Comparison of ENCODE assay signal across 1 cellular context in the genomic region with DNA sequence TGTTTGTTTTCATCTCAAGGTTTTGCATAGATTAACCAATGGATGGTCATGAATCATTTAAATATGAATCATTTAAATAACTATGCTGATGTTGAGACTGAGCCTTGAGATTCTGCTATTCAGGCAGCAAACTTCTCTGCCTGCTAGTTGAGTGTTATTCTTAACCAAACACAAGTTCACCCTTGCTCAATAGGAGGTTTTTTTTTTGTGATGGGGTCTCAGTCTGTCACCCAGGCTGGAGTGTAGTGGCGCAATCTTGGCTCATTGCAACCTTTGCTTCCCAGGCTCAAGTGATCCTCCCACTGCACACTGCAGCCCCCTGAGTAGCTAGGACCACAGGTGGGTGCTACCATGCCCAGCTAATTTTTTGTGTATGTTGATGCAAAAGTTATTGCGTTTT.
TF ChIP-seq lines count a peak whose summit lies in the region.

No MANE protein-coding gene starts in this region.

TF ChIP-seq in HepG2, 621 proteins besides CTCF, POLR2A, EP300 and RAD21 (continued from another document and continues in another):
- TF ChIP-seq, protein P1, sequence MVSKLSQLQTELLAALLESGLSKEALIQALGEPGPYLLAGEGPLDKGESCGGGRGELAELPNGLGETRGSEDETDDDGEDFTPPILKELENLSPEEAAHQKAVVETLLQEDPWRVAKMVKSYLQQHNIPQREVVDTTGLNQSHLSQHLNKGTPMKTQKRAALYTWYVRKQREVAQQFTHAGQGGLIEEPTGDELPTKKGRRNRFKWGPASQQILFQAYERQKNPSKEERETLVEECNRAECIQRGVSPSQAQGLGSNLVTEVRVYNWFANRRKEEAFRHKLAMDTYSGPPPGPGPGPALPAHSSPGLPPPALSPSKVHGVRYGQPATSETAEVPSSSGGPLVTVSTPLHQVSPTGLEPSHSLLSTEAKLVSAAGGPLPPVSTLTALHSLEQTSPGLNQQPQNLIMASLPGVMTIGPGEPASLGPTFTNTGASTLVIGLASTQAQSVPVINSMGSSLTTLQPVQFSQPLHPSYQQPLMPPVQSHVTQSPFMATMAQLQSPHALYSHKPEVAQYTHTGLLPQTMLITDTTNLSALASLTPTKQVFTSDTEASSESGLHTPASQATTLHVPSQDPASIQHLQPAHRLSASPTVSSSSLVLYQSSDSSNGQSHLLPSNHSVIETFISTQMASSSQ (IDR thresholded peaks at IDR 0.05; ENCODE audit: low read depth): no peak
- TF ChIP-seq, protein P1 (CRISPR knock-in tag; IDR thresholded peaks at IDR 0.05; ENCODE audit: borderline replicate concordance): no peak
- TF ChIP-seq, protein P2, sequence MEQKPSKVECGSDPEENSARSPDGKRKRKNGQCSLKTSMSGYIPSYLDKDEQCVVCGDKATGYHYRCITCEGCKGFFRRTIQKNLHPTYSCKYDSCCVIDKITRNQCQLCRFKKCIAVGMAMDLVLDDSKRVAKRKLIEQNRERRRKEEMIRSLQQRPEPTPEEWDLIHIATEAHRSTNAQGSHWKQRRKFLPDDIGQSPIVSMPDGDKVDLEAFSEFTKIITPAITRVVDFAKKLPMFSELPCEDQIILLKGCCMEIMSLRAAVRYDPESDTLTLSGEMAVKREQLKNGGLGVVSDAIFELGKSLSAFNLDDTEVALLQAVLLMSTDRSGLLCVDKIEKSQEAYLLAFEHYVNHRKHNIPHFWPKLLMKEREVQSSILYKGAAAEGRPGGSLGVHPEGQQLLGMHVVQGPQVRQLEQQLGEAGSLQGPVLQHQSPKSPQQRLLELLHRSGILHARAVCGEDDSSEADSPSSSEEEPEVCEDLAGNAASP (CRISPR knock-in tag; IDR thresholded peaks at IDR 0.05; ENCODE audit: borderline replicate concordance): no peak
- TF ChIP-seq, protein P3, sequence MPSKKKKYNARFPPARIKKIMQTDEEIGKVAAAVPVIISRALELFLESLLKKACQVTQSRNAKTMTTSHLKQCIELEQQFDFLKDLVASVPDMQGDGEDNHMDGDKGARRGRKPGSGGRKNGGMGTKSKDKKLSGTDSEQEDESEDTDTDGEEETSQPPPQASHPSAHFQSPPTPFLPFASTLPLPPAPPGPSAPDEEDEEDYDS (CRISPR knock-in tag; IDR thresholded peaks at IDR 0.05): no peak
- TF ChIP-seq ZNF564 (CRISPR knock-in tag; IDR thresholded peaks at IDR 0.05) (no peak), HOXA3 (CRISPR knock-in tag; IDR thresholded peaks at IDR 0.05) (peak; percentile 29; the same call in 1 of the 2 replicates), ZEB1 (IDR thresholded peaks at IDR 0.05; ENCODE audit: insufficient replicate concordance, low read depth) (no peak), NR2F1 (CRISPR knock-in tag; IDR thresholded peaks at IDR 0.05) (no peak), ZSCAN31 (CRISPR knock-in tag; IDR thresholded peaks at IDR 0.05; ENCODE audit: low read depth) (no peak), ADNP (CRISPR knock-in tag; IDR thresholded peaks at IDR 0.05) (no peak), ZNF432 (CRISPR knock-in tag; IDR thresholded peaks at IDR 0.05; ENCODE audit: borderline replicate concordance) (no peak), SIX1 (CRISPR knock-in tag; IDR thresholded peaks at IDR 0.05; ENCODE audit: borderline replicate concordance) (no peak), ZNF644 (CRISPR knock-in tag; IDR thresholded peaks at IDR 0.05; ENCODE audit: low read depth) (0 out of 2 replicates have a peak, but pooled peaks have one; percentile 18), ZBTB21 (CRISPR knock-in tag; IDR thresholded peaks at IDR 0.05) (no peak), SIX4 (CRISPR knock-in tag; IDR thresholded peaks at IDR 0.05) (no peak), ZNF761 (CRISPR knock-in tag; conservative IDR thresholded peaks at IDR 0.05) (no peak), NFYB (CRISPR knock-in tag; IDR thresholded peaks at IDR 0.05) (no peak), BORCS8-MEF2B (CRISPR knock-in tag; IDR thresholded peaks at IDR 0.05) (no peak), ZFX (CRISPR knock-in tag; IDR thresholded peaks at IDR 0.05; ENCODE audit: low read depth) (no peak), ZNF766 (CRISPR knock-in tag; IDR thresholded peaks at IDR 0.05; ENCODE audit: borderline replicate concordance) (no peak), KDM5B (CRISPR knock-in tag; IDR thresholded peaks at IDR 0.05; ENCODE audit: borderline replicate concordance) (no peak), ZNF775 (CRISPR knock-in tag; IDR thresholded peaks at IDR 0.05; ENCODE audit: borderline replicate concordance) (no peak), ZNF329 (CRISPR knock-in tag; IDR thresholded peaks at IDR 0.05; ENCODE audit: low read depth) (no peak), TBP (CRISPR knock-in tag; IDR thresholded peaks at IDR 0.05) (no peak), CEBPG (CRISPR knock-in tag; IDR thresholded peaks at IDR 0.05) (peak; percentile 84), GTF3A (CRISPR knock-in tag; conservative IDR thresholded peaks at IDR 0.05) (no peak), HNF4A (CRISPR knock-in tag; IDR thresholded peaks at IDR 0.05) (peak; percentile 66), ARNT2 (CRISPR knock-in tag; IDR thresholded peaks at IDR 0.05; ENCODE audit: low read depth) (no peak), ZNF331 (CRISPR knock-in tag; IDR thresholded peaks at IDR 0.05) (no peak), HNRNPK (IDR thresholded peaks at IDR 0.05; ENCODE audit: low read depth, low read length, poor library complexity, severe bottlenecking) (no peak), FOXA3 (CRISPR knock-in tag; IDR thresholded peaks at IDR 0.05) (no peak), POGZ (CRISPR knock-in tag; IDR thresholded peaks at IDR 0.05) (0 out of 2 replicates have a peak, but pooled peaks have one; percentile 46), NFE2L1 (CRISPR knock-in tag; IDR thresholded peaks at IDR 0.05; ENCODE audit: borderline replicate concordance) (no peak), NKX3-1 (CRISPR knock-in tag; IDR thresholded peaks at IDR 0.05) (no peak)
- TF ChIP-seq, protein P4, sequence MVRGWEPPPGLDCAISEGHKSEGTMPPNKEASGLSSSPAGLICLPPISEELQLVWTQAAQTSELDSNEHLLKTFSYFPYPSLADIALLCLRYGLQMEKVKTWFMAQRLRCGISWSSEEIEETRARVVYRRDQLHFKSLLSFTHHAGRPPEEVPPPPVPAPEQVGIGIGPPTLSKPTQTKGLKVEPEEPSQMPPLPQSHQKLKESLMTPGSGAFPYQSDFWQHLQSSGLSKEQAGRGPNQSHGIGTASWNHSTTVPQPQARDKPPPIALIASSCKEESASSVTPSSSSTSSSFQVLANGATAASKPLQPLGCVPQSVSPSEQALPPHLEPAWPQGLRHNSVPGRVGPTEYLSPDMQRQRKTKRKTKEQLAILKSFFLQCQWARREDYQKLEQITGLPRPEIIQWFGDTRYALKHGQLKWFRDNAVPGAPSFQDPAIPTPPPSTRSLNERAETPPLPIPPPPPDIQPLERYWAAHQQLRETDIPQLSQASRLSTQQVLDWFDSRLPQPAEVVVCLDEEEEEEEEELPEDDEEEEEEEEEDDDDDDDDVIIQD (CRISPR knock-in tag; IDR thresholded peaks at IDR 0.05; ENCODE audit: low read depth): no peak
- TF ChIP-seq, protein P5, sequence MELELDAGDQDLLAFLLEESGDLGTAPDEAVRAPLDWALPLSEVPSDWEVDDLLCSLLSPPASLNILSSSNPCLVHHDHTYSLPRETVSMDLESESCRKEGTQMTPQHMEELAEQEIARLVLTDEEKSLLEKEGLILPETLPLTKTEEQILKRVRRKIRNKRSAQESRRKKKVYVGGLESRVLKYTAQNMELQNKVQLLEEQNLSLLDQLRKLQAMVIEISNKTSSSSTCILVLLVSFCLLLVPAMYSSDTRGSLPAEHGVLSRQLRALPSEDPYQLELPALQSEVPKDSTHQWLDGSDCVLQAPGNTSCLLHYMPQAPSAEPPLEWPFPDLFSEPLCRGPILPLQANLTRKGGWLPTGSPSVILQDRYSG (CRISPR knock-in tag; IDR thresholded peaks at IDR 0.05): no peak
- TF ChIP-seq, protein P6, sequence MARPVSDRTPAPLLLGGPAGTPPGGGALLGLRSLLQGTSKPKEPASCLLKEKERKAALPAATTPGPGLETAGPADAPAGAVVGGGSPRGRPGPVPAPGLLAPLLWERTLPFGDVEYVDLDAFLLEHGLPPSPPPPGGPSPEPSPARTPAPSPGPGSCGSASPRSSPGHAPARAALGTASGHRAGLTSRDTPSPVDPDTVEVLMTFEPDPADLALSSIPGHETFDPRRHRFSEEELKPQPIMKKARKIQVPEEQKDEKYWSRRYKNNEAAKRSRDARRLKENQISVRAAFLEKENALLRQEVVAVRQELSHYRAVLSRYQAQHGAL (CRISPR knock-in tag; IDR thresholded peaks at IDR 0.05; ENCODE audit: not compliant biosample characterization): no peak
- TF ChIP-seq, protein P7, sequence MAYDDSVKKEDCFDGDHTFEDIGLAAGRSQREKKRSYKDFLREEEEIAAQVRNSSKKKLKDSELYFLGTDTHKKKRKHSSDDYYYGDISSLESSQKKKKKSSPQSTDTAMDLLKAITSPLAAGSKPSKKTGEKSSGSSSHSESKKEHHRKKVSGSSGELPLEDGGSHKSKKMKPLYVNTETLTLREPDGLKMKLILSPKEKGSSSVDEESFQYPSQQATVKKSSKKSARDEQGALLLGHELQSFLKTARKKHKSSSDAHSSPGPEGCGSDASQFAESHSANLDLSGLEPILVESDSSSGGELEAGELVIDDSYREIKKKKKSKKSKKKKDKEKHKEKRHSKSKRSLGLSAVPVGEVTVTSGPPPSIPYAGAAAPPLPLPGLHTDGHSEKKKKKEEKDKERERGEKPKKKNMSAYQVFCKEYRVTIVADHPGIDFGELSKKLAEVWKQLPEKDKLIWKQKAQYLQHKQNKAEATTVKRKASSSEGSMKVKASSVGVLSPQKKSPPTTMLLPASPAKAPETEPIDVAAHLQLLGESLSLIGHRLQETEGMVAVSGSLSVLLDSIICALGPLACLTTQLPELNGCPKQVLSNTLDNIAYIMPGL (CRISPR knock-in tag; IDR thresholded peaks at IDR 0.05; ENCODE audit: borderline replicate concordance in 1 of 2, low read depth in 1 of 2): no peak
- TF ChIP-seq, protein P8, sequence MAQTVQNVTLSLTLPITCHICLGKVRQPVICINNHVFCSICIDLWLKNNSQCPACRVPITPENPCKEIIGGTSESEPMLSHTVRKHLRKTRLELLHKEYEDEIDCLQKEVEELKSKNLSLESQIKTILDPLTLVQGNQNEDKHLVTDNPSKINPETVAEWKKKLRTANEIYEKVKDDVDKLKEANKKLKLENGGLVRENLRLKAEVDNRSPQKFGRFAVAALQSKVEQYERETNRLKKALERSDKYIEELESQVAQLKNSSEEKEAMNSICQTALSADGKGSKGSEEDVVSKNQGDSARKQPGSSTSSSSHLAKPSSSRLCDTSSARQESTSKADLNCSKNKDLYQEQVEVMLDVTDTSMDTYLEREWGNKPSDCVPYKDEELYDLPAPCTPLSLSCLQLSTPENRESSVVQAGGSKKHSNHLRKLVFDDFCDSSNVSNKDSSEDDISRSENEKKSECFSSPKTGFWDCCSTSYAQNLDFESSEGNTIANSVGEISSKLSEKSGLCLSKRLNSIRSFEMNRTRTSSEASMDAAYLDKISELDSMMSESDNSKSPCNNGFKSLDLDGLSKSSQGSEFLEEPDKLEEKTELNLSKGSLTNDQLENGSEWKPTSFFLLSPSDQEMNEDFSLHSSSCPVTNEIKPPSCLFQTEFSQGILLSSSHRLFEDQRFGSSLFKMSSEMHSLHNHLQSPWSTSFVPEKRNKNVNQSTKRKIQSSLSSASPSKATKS (CRISPR knock-in tag; IDR thresholded peaks at IDR 0.05): no peak
- TF ChIP-seq, protein P9, sequence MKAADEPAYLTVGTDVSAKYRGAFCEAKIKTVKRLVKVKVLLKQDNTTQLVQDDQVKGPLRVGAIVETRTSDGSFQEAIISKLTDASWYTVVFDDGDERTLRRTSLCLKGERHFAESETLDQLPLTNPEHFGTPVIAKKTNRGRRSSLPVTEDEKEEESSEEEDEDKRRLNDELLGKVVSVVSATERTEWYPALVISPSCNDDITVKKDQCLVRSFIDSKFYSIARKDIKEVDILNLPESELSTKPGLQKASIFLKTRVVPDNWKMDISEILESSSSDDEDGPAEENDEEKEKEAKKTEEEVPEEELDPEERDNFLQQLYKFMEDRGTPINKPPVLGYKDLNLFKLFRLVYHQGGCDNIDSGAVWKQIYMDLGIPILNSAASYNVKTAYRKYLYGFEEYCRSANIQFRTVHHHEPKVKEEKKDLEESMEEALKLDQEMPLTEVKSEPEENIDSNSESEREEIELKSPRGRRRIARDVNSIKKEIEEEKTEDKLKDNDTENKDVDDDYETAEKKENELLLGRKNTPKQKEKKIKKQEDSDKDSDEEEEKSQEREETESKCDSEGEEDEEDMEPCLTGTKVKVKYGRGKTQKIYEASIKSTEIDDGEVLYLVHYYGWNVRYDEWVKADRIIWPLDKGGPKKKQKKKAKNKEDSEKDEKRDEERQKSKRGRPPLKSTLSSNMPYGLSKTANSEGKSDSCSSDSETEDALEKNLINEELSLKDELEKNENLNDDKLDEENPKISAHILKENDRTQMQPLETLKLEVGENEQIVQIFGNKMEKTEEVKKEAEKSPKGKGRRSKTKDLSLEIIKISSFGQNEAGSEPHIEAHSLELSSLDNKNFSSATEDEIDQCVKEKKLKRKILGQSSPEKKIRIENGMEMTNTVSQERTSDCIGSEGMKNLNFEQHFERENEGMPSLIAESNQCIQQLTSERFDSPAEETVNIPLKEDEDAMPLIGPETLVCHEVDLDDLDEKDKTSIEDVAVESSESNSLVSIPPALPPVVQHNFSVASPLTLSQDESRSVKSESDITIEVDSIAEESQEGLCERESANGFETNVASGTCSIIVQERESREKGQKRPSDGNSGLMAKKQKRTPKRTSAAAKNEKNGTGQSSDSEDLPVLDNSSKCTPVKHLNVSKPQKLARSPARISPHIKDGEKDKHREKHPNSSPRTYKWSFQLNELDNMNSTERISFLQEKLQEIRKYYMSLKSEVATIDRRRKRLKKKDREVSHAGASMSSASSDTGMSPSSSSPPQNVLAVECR (CRISPR knock-in tag; IDR thresholded peaks at IDR 0.05; ENCODE audit: borderline replicate concordance): peak; percentile 40; the same call in 1 of the 2 replicates
- TF ChIP-seq, protein P10, sequence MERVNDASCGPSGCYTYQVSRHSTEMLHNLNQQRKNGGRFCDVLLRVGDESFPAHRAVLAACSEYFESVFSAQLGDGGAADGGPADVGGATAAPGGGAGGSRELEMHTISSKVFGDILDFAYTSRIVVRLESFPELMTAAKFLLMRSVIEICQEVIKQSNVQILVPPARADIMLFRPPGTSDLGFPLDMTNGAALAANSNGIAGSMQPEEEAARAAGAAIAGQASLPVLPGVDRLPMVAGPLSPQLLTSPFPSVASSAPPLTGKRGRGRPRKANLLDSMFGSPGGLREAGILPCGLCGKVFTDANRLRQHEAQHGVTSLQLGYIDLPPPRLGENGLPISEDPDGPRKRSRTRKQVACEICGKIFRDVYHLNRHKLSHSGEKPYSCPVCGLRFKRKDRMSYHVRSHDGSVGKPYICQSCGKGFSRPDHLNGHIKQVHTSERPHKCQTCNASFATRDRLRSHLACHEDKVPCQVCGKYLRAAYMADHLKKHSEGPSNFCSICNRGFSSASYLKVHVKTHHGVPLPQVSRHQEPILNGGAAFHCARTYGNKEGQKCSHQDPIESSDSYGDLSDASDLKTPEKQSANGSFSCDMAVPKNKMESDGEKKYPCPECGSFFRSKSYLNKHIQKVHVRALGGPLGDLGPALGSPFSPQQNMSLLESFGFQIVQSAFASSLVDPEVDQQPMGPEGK (CRISPR knock-in tag; IDR thresholded peaks at IDR 0.05): peak; percentile 39; the same call in 1 of the 2 replicates
